In genomic region chr5:83209963-83210362, GRCh38 we compare ENCODE assay signal across 28 cellular contexts.
"Had no signal": no experiment of that assay in that cellular context is flagged by ENCODE, and none has a peak within 500 bp of the region (broad histone marks: within the 10 kb centered on the region; RNA-seq: fewer than 3 reads in every experiment).

No MANE protein-coding gene starts in this region.

- H3K4me3 ChIP-seq: adrenal gland, body of pancreas, esophagus muscularis mucosa, left lung, mucosa of descending colon, thyroid gland, upper lobe of right lung had no signal

- DNase-seq: activated CD4-positive, alpha-beta T cell treated with anti-CD3 and anti-CD28 coated beads for 48 hours; activated CD4-positive, alpha-beta T cell treated with anti-CD3 and anti-CD28 coated beads, Interleukin-2, amount 50 U/mL, for 48 hours; activated CD8-positive, alpha-beta memory T cell treated with anti-CD3 and anti-CD28 coated beads for 24 hours; activated effector memory CD4-positive, alpha-beta T cell treated with anti-CD3 and anti-CD28 coated beads, Interleukin-2, amount 50 U/mL, for 16 hours; activated naive CD4-positive, alpha-beta T cell treated with anti-CD3 and anti-CD28 coated beads for 36 hours; activated naive CD8-positive, alpha-beta T cell treated with anti-CD3 and anti-CD28 coated beads for 36 hours; activated T-cell treated with anti-CD3 and anti-CD28 coated beads, Interleukin-2, amount 50 U/mL, for 1 hour; adrenal gland; aorta; body of pancreas; caudate nucleus; cortex of kidney; foreskin melanocyte; left lung; mucosa of descending colon; small intestine; stimulated activated CD4-positive, alpha-beta T cell treated with anti-CD3 and anti-CD28 coated beads, Interleukin-4, amount 100 ng/mL, for 24 hours; stimulated activated CD8-positive, alpha-beta memory T cell treated with anti-CD3 and anti-CD28 coated beads, Interleukin-4, amount 100 ng/mL, for 48 hours; stimulated activated naive CD8-positive, alpha-beta T cell treated with anti-CD3 and anti-CD28 coated beads, Interleukin-15, amount 100 ng/mL, for 72 hours; substantia nigra; T-helper 17 cell; T1000; thyroid gland; upper lobe of right lung had no signal

- ATAC-seq: body of pancreas; left lung; mucosa of descending colon; natural killer cell treated with Interleukin-12 subunit alpha and Interleukin-12 subunit beta and Interleukin-15 and Interleukin-18, amount 100 ng/mL, for 72 hours; sciatic nerve; stimulated activated memory B cell treated with anti-CD40 and anti-IgM and Interleukin-4, amounts not matched to agents 10 μg/mL and 1 μg/mL and 100 μg/mL, for 72 hours; stimulated activated naive CD8-positive, alpha-beta T cell treated with anti-CD3 and anti-CD28 coated beads, Interleukin-15, amount 100 ng/mL, for 72 hours; T-helper 17 cell; upper lobe of right lung had no signal
